In genomic region chr17:50630524-50631194, GRCh38 we compare ENCODE assay signal across 8 cellular contexts. TPM values are rescaled to one million over a fixed set of nuclear protein-coding genes. Genes with fewer than 3 reads are reported as not detected.
DNase-seq lines count a peak whose midpoint lies in the region; ATAC-seq and TF ChIP-seq lines count a peak whose summit lies in the region.

No MANE protein-coding gene starts in this region.

- 70% methylated on average over 7 of the region's 7 CpGs for WGBS in smooth muscle cell (ENCODE audit: low lambda C conversion rate)

- peak; percentile 78 for TF ChIP-seq CTCF in fibroblast of the aortic adventitia (IDR thresholded peaks at IDR 0.05; ENCODE audit: insufficient read depth, low read length)
- peak; percentile 68 for TF ChIP-seq CTCF in smooth muscle cell (IDR thresholded peaks at IDR 0.05; ENCODE audit: borderline replicate concordance, insufficient read depth, poor library complexity, severe bottlenecking)

- H3F3A ChIP-seq in smooth muscle cell (ENCODE audit: low read depth): no peaks in the 10 kb centered on the region

- H3K4me1 ChIP-seq in smooth muscle cell (ENCODE audit: low read depth): peaks cover 17% of the 10 kb centered on the region

- no peak overlapping the region for H3K27ac ChIP-seq in smooth muscle cell (ENCODE audit: low read depth)

- no peaks in the 10 kb centered on the region for H3K79me2 ChIP-seq in smooth muscle cell (ENCODE audit: low read depth)

- ATAC-seq in HG03097 (IDR thresholded peaks at IDR 0.05; ENCODE audit: low FRiP score, unreplicated experiment): no peak

- DNase-seq in NCI-H2107 treated with DMSO at 0.1 percent for 48 hours (lab: John Stamatoyannopoulos, UW; ENCODE audit: unreplicated experiment) (peak; percentile 22), NCI-H2107 (lab: John Stamatoyannopoulos, UW) (no peak), NCI-H526 treated with DMSO at 0.1 percent for 48 hours (lab: John Stamatoyannopoulos, UW) (peak; percentile 19), activated T-cell treated with anti-CD3 and anti-CD28 coated beads for 48 hours (ENCODE audit: low read depth) (peak; percentile 52), fibroblast of the aortic adventitia (ENCODE audit: low read depth) (no peak), smooth muscle cell (lab: John Stamatoyannopoulos, UW; ENCODE audit: unreplicated experiment) (no peak), KG1 (lab: John Stamatoyannopoulos, UW) (no peak)

- no peaks in the 10 kb centered on the region for H4K20me1 ChIP-seq in smooth muscle cell (ENCODE audit: low read depth)

- no peaks in the 10 kb centered on the region for H3K36me3 ChIP-seq in smooth muscle cell (ENCODE audit: low read depth)

- peaks cover 35% of the 10 kb centered on the region for H3K27me3 ChIP-seq in smooth muscle cell (ENCODE audit: low read depth)

- no peaks in the 10 kb centered on the region for H3K9me3 ChIP-seq in smooth muscle cell (replicated peaks; ENCODE audit: low read depth)

- no peak overlapping the region for H3K9ac ChIP-seq in smooth muscle cell (ENCODE audit: low read depth)

- no peak overlapping the region for H3K4me3 ChIP-seq in fibroblast of the aortic adventitia (ENCODE audit: low read depth, low read length)
- no peak overlapping the region for H3K4me3 ChIP-seq in smooth muscle cell

- H2AFZ ChIP-seq in smooth muscle cell (ENCODE audit: low read depth): no peak overlapping the region

- no peak overlapping the region for H3K4me2 ChIP-seq in smooth muscle cell

RNA-seq across cellular contexts. Expression of gene ABCC3, which starts 4.0 kb away (rescaled TPM):
- total RNA-seq in fibroblast of the aortic adventitia (ENCODE audit: low replicate concordance) (1.4 and 12.5 TPM in 2 replicates), smooth muscle cell (1.3 and 4.3 TPM in 2 replicates)
- 1.3 and 6.3 TPM in 2 replicates for polyA plus RNA-seq in smooth muscle cell

Comparison
In these comparisons a context has a peak if more than half of its experiments do, and no peak if none do; other contexts are left out.
1. DNase-seq: peak in NCI-H2107 treated with DMSO at 0.1 percent for 48 hours (single experiment), NCI-H526 treated with DMSO at 0.1 percent for 48 hours (single experiment) and activated T-cell treated with anti-CD3 and anti-CD28 coated beads for 48 hours (single experiment); none in NCI-H2107 (single experiment), fibroblast of the aortic adventitia (single experiment), smooth muscle cell (single experiment) and KG1 (single experiment).